Comparison of ENCODE assay signal across 8 cellular contexts in the genomic region with DNA sequence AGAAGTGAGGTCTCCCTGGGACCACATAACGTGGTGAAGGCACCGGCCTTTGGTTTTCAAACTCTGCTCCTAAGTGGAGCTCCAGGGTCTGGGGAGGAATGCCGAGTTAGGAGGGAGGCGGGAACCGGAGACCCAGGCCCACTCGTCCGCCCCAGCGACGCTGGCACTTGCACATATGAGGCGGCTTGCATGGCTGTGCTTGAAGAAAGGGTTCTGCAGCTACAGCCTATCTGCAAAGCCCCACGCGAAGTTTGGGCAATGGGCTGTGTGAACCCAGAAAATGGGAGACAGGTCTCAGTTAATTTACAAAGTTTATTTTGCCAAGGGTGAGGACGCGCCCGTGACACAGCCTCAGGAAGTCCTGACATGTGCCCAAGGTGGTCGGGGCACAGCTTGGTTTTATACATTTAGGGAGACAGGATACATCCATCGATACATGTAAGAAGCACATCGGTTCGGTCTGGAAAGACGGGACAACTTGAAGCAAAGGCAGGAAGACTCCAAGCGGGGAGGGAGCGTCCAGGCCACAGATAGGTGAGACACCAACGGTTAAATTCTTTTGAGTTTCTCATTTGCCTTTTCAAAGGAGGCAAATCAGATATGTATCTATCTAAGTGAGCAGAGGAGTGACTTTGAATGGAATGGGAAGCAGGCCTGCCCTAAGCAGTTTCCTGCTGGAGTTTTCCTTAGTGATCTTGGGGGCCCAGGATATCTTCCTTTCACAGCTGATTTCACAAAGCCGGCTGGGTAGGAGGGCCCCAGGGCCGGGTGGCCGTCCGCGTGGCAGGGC. TPM values are rescaled to one million over a fixed set of nuclear protein-coding genes. Genes with fewer than 3 reads are reported as not detected.
DNase-seq lines count a peak whose midpoint lies in the region; ATAC-seq, FAIRE-seq and TF ChIP-seq lines count a peak whose summit lies in the region.

No MANE protein-coding gene starts in this region.

- no peak for TF ChIP-seq POLR2A in endothelial cell of umbilical vein (IDR thresholded peaks at IDR 0.05; ENCODE audit: low read depth, low read length)

- H4K20me1 ChIP-seq in OCI-LY1 (ENCODE audit: insufficient read depth, low read length) (no peaks in the 10 kb centered on the region), endothelial cell of umbilical vein (replicated peaks; ENCODE audit: control insufficient read depth, extremely low read depth, insufficient read depth, low read length) (no peaks in the 10 kb centered on the region), neural progenitor cell (ENCODE audit: low read depth) (peaks cover 35% of the 10 kb centered on the region)

- POLR2A ChIA-PET in endothelial cell of umbilical vein (lab: Charles Lee), result no interaction called here

- DNase-seq in CD14-positive monocyte (ENCODE audit: low spot score) (no peak), endothelial cell of umbilical vein (ENCODE audit: low read depth, low spot score) (no peak), neural progenitor cell (ENCODE audit: low spot score) (no peak), SKM-1 (lab: John Stamatoyannopoulos, UW; ENCODE audit: unreplicated experiment) (no peak), SHP77 (lab: John Stamatoyannopoulos, UW) (no peak)

- H3K27me3 Mint-ChIP-seq in CD14-positive monocyte (ENCODE audit: low read depth in 3 of 3) (peaks cover 4 to 11% (median 9%) of the 10 kb centered on the region in 3 donors), neural progenitor cell (ENCODE audit: insufficient read depth, low read depth) (peaks cover 5% of the 10 kb centered on the region)

- TF ChIP-seq CTCF in CD14-positive monocyte (IDR thresholded peaks at IDR 0.05), result no peak
- TF ChIP-seq CTCF in OCI-LY1 (IDR thresholded peaks at IDR 0.05; ENCODE audit: low read length), result no peak
- TF ChIP-seq CTCF in endothelial cell of umbilical vein (IDR thresholded peaks at IDR 0.05; ENCODE audit: extremely low read depth in 1 of 2, insufficient read depth in 1 of 2, low read depth in 1 of 2, low read length in 2 of 2), result no peak
- TF ChIP-seq CTCF in neural progenitor cell (IDR thresholded peaks at IDR 0.05), result no peak

- H3K27me3 ChIP-seq in OCI-LY1 (ENCODE audit: insufficient read depth, low read length), result no peaks in the 10 kb centered on the region
- peaks cover 4 to 12% of the 10 kb centered on the region in 2 experiments for H3K27me3 ChIP-seq in endothelial cell of umbilical vein (ENCODE audit: control insufficient read depth in 2 of 2, insufficient read depth in 2 of 2, low read length in 2 of 2)
- H3K27me3 ChIP-seq in neural progenitor cell, result peaks cover 19% of the 10 kb centered on the region

- H3K9ac ChIP-seq in OCI-LY1 (ENCODE audit: low read length) (peak overlapping the region; percentile 80), endothelial cell of umbilical vein (replicated peaks; ENCODE audit: extremely low read depth, insufficient read depth, low read length) (peak overlapping the region; percentile 48), neural progenitor cell (no peak overlapping the region)

- H3F3A ChIP-seq in OCI-LY1 (ENCODE audit: insufficient read depth, low read length) (no peaks in the 10 kb centered on the region), neural progenitor cell (ENCODE audit: low read depth) (no peaks in the 10 kb centered on the region)

- TSS peak; percentile 86 for BruUV-seq in endothelial cell of umbilical vein (replicated peaks; lab: Mats Ljungman, UMichigan)

- CTCF ChIA-PET in endothelial cell of umbilical vein (lab: Charles Lee), result interaction anchor here (1.5 to 2.0 kb wide), 2 partner anchors 8 to 32 kb away, joined by 4 to 6 read pairs; no protein-coding TSS in a partner anchor

- H3K27ac Mint-ChIP-seq in CD14-positive monocyte, result no peak overlapping the region
- H3K27ac Mint-ChIP-seq in neural progenitor cell, result peak overlapping the region; percentile 30

- H3K4me1 Mint-ChIP-seq in CD14-positive monocyte (peaks cover 33% of the 10 kb centered on the region), neural progenitor cell (peaks cover 33% of the 10 kb centered on the region)

- no peak for ATAC-seq in GM19035 (IDR thresholded peaks at IDR 0.05; ENCODE audit: unreplicated experiment)
- no peak for ATAC-seq in HG02840 (IDR thresholded peaks at IDR 0.05; ENCODE audit: low FRiP score, unreplicated experiment)

- peak overlapping the region; percentile 82 for H3K4me3 ChIP-seq in OCI-LY1 (ENCODE audit: low read depth, low read length, poor library complexity, severe bottlenecking)
- peak overlapping the region; percentile 41 to 86 (median 57) for H3K4me3 ChIP-seq in endothelial cell of umbilical vein (replicated peaks in 1 of 3; ENCODE audit: insufficient read depth in 1 of 3, low read depth in 1 of 3, low read length in 3 of 3)
- peak overlapping the region; percentile 100 for H3K4me3 ChIP-seq in neural progenitor cell

- H3K9me1 ChIP-seq in endothelial cell of umbilical vein (replicated peaks; ENCODE audit: control insufficient read depth, extremely low read depth, insufficient read depth, low read length), result no peaks in the 10 kb centered on the region

- H3K79me2 ChIP-seq in OCI-LY1 (ENCODE audit: insufficient read depth, low read length), result peaks cover 10% of the 10 kb centered on the region; the same call in 1 of the 2 replicates
- H3K79me2 ChIP-seq in endothelial cell of umbilical vein (ENCODE audit: control insufficient read depth, insufficient read depth, low read length), result peaks cover 15% of the 10 kb centered on the region
- H3K79me2 ChIP-seq in neural progenitor cell (ENCODE audit: low read depth), result peaks cover 38% of the 10 kb centered on the region

- H3K4me1 ChIP-seq in OCI-LY1 (ENCODE audit: insufficient read depth, low read length, severe bottlenecking) (peaks cover 42% of the 10 kb centered on the region), endothelial cell of umbilical vein (ENCODE audit: control insufficient read depth, extremely low read depth, insufficient read depth, low read length) (peaks cover 14% of the 10 kb centered on the region), neural progenitor cell (peaks cover 12% of the 10 kb centered on the region)

- H3K36me3 ChIP-seq in OCI-LY1 (ENCODE audit: insufficient read depth, low read length), result no peaks in the 10 kb centered on the region
- H3K36me3 ChIP-seq in endothelial cell of umbilical vein (ENCODE audit: control insufficient read depth in 2 of 2, extremely low read depth in 1 of 2, insufficient read depth in 2 of 2, low read length in 2 of 2), result no peaks in the 10 kb centered on the region
- H3K36me3 ChIP-seq in neural progenitor cell, result no peaks in the 10 kb centered on the region

- FAIRE-seq in endothelial cell of umbilical vein (lab: Jason Lieb, UNC), result no peak

- peaks cover 2 to 3% of the 10 kb centered on the region in 2 donors for H3K36me3 Mint-ChIP-seq in CD14-positive monocyte
- no peaks in the 10 kb centered on the region for H3K36me3 Mint-ChIP-seq in neural progenitor cell

- H3K4me2 ChIP-seq in OCI-LY1 (ENCODE audit: low read length) (peak overlapping the region; percentile 91), endothelial cell of umbilical vein (ENCODE audit: insufficient read depth, low read length) (peak overlapping the region; percentile 65), neural progenitor cell (peak overlapping the region; percentile 100)

- intact Hi-C loops in CD14-positive monocyte (cut with micrococcal nuclease), result loop anchor here in 1 of 2 donors (5.0 kb wide), 1 partner anchor 172 kb away; the partner anchor contains the start of genes LKAAEAR1 and OPRL1
- intact Hi-C loops in endothelial cell of umbilical vein (cut with micrococcal nuclease), result no loop called here

- peak overlapping the region; percentile 66 to 80 for H3K4me3 Mint-ChIP-seq in CD14-positive monocyte
- peak overlapping the region; percentile 81 for H3K4me3 Mint-ChIP-seq in neural progenitor cell

- H3K9me3 ChIP-seq in OCI-LY1 (ENCODE audit: low read length) (no peaks in the 10 kb centered on the region), endothelial cell of umbilical vein (replicated peaks; ENCODE audit: control insufficient read depth, insufficient read depth, low read length) (no peaks in the 10 kb centered on the region), neural progenitor cell (ENCODE audit: low read depth) (no peaks in the 10 kb centered on the region)

- H3K9me2 ChIP-seq in OCI-LY1 (ENCODE audit: low read depth, low read length), result no peaks in the 10 kb centered on the region

- dilution Hi-C loops in endothelial cell of umbilical vein (cut with MboI; ENCODE audit: extremely low pct_ligation_motif_present, low sequenced_read_pairs), result no loop called here

- no peak overlapping the region for H3K27ac ChIP-seq in OCI-LY1 (ENCODE audit: low read depth, low read length, poor library complexity, severe bottlenecking)
- H3K27ac ChIP-seq in endothelial cell of umbilical vein (ENCODE audit: insufficient read depth, low read depth, low read length), result peak overlapping the region; percentile 10
- H3K27ac ChIP-seq in neural progenitor cell, result no peak overlapping the region

- H2AFZ ChIP-seq in OCI-LY1 (ENCODE audit: low read length) (peak overlapping the region; percentile 51; the same call in 1 of the 2 replicates), endothelial cell of umbilical vein (ENCODE audit: low read depth, low read length) (peak overlapping the region; percentile 79), neural progenitor cell (replicated peaks) (peak overlapping the region; percentile 71)

- H3K9me3 Mint-ChIP-seq in CD14-positive monocyte, result no peaks in the 10 kb centered on the region
- H3K9me3 Mint-ChIP-seq in neural progenitor cell, result no peaks in the 10 kb centered on the region

TF ChIP-seq in endothelial cell of umbilical vein, 7 proteins besides CTCF, POLR2A, EP300 and RAD21:
- no peak for TF ChIP-seq POLR2AphosphoS5 (IDR thresholded peaks at IDR 0.05; ENCODE audit: insufficient read depth, low read depth, low read length)
- TF ChIP-seq JUN (IDR thresholded peaks at IDR 0.05; ENCODE audit: borderline replicate concordance, insufficient read depth, insufficient read length, low read depth), result no peak

RNA-seq across cellular contexts. Expression of gene PCMTD2, which starts 0.8 kb away (rescaled TPM):
- polyA plus RNA-seq in CD14-positive monocyte (10 to 100 TPM; 26.5 to 27.6 TPM), endothelial cell of umbilical vein (16.8 and 27.4 TPM in 2 replicates)
- total RNA-seq in endothelial cell of umbilical vein (45.7 and 46.7 TPM in 2 replicates), neural progenitor cell (ENCODE audit: low replicate concordance) (101 and 105 TPM in 2 replicates)
- 24.9 and 32.7 TPM in 2 replicates for polyA plus RNA-seq in endothelial cell of umbilical vein (2011; cell fraction: cytosol; rRNA removed)
- polyA plus RNA-seq in endothelial cell of umbilical vein (2011; cell fraction: nucleus; rRNA removed), result 88.6 and 121 TPM in 2 replicates
- polyA plus RNA-seq in endothelial cell of umbilical vein (2012), result 41.1 and 47.7 TPM in 2 replicates
- 25.8 and 31.0 TPM in 2 replicates for polyA minus RNA-seq in endothelial cell of umbilical vein
- polyA minus RNA-seq in endothelial cell of umbilical vein (2011; cell fraction: cytosol; rRNA and poly(A)+ RNA removed), result 20.0 TPM
- 23.6 and 36.6 TPM in 2 replicates for polyA minus RNA-seq in endothelial cell of umbilical vein (2011; cell fraction: nucleus; rRNA and poly(A)+ RNA removed)
